8 cellular contexts compared by ENCODE assay signal in the genomic region with DNA sequence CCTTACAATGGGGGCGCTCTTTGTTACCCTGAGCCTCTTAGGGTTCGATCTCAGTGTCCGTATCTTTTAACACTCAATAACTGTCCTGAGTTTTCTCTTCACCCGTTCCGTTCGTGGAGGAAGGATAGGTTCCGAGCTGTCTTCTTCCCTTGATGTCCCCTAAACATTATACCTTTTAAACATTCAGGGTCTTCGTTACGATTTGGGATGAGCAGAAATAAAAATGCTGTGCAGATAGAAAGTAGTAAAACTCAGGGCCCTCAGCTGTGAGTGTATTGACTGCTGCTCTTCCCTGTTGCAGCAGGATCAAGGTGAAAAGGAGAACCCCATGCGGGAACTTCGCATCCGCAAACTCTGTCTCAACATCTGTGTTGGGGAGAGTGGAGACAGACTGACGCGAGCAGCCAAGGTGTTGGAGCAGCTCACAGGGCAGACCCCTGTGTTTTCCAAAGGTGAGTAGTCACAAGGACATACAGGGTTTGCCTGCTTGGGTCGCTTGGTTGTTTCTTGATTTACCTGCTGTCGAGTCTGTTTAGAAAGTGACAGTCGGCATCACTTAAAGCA. TPM values are rescaled to one million over a fixed set of nuclear protein-coding genes. Genes with fewer than 3 reads are reported as not detected.
DNase-seq lines count a peak whose midpoint lies in the region; ATAC-seq and TF ChIP-seq lines count a peak whose summit lies in the region.

No MANE protein-coding gene starts in this region.

- H3K27me3 ChIP-seq in HUES6 (ENCODE audit: control insufficient read depth, insufficient read depth, low read length) (no peaks in the 10 kb centered on the region), breast epithelium (no peaks in the 10 kb centered on the region), muscle layer of colon (ENCODE audit: control insufficient read depth in 1 of 2, insufficient read depth in 2 of 2, low read length in 2 of 2) (no peaks in the 10 kb centered on the region)

- H3K27ac ChIP-seq in HUES6 (ENCODE audit: low read depth, low read length) (peak overlapping the region; percentile 96), breast epithelium (peak overlapping the region; percentile 85 to 90), muscle layer of colon (ENCODE audit: low read depth, low read length) (peak overlapping the region; percentile 90)

- TF ChIP-seq CTCF in AG10803 (conservative IDR thresholded peaks at IDR 0.05; ENCODE audit: low read length) (no peak), breast epithelium (IDR thresholded peaks at IDR 0.05) (no peak)

- DNase-seq in AG10803 (ENCODE audit: low read depth): no peak
- no peak for DNase-seq in breast epithelium (ENCODE audit: low spot score in 2 of 2)
- DNase-seq in UCSD-AML1 (lab: John Stamatoyannopoulos, UW; ENCODE audit: unreplicated experiment): no peak
- DNase-seq in SHP77 (lab: John Stamatoyannopoulos, UW): no peak

- peaks cover 7% of the 10 kb centered on the region for H3K4me1 ChIP-seq in HUES6 (ENCODE audit: control insufficient read depth, insufficient read depth, low read length)
- peaks cover 0 to 18% of the 10 kb centered on the region in 2 donors for H3K4me1 ChIP-seq in breast epithelium
- peaks cover 26% of the 10 kb centered on the region for H3K4me1 ChIP-seq in muscle layer of colon (ENCODE audit: insufficient read depth, low read length)

- H3K9ac ChIP-seq in HUES6 (ENCODE audit: low read length): peak overlapping the region; percentile 94
- peak overlapping the region; percentile 81 for H3K9ac ChIP-seq in muscle layer of colon (ENCODE audit: low read length)

- ATAC-seq in GM19452 (IDR thresholded peaks at IDR 0.05; ENCODE audit: unreplicated experiment) (no peak), HG02642 (IDR thresholded peaks at IDR 0.05; ENCODE audit: poor library complexity, unreplicated experiment) (no peak)

- H3K9me3 ChIP-seq in HUES6 (ENCODE audit: control insufficient read depth, insufficient read depth, low read depth, low read length) (0 out of 2 replicates have a peak, but pooled peaks cover 10% of the 10 kb centered on the region), breast epithelium (peaks cover 0 to 6% of the 10 kb centered on the region in 2 donors), muscle layer of colon (ENCODE audit: low read length) (no peaks in the 10 kb centered on the region)

- intact Hi-C loops in breast epithelium (cut with DNase I; ENCODE audit: low total_unique reads): no loop called here

- H3K4me3 ChIP-seq in AG10803 (ENCODE audit: low read length) (peak overlapping the region; percentile 97), HUES6 (ENCODE audit: low read depth, low read length) (peak overlapping the region; percentile 82), breast epithelium (peak overlapping the region; percentile 65 to 94 (median 79)), muscle layer of colon (ENCODE audit: low read depth in 1 of 2, low read length in 2 of 2) (peak overlapping the region; percentile 77 to 90)

- H3K36me3 ChIP-seq in HUES6 (ENCODE audit: control insufficient read depth, insufficient read depth, low read length) (peaks cover 54% of the 10 kb centered on the region), breast epithelium (no peaks in the 10 kb centered on the region), muscle layer of colon (ENCODE audit: insufficient read depth, low read length) (peaks cover 45% of the 10 kb centered on the region)

- no peak for TF ChIP-seq POLR2A in breast epithelium (IDR thresholded peaks at IDR 0.05)

RNA-seq across cellular contexts. Expression of gene RPL11, which starts 0.8 kb away (rescaled TPM):
- 1,000 to 10,000 TPM; 1,191 to 1,487 (median 1,340) TPM for total RNA-seq in breast epithelium

RNA-seq across cellular contexts. Expression of gene ELOA, which starts 50.9 kb away (rescaled TPM):
- 10 to 100 TPM; 30.3 to 61.9 (median 32.8) TPM for total RNA-seq in breast epithelium
